In the genomic region with DNA sequence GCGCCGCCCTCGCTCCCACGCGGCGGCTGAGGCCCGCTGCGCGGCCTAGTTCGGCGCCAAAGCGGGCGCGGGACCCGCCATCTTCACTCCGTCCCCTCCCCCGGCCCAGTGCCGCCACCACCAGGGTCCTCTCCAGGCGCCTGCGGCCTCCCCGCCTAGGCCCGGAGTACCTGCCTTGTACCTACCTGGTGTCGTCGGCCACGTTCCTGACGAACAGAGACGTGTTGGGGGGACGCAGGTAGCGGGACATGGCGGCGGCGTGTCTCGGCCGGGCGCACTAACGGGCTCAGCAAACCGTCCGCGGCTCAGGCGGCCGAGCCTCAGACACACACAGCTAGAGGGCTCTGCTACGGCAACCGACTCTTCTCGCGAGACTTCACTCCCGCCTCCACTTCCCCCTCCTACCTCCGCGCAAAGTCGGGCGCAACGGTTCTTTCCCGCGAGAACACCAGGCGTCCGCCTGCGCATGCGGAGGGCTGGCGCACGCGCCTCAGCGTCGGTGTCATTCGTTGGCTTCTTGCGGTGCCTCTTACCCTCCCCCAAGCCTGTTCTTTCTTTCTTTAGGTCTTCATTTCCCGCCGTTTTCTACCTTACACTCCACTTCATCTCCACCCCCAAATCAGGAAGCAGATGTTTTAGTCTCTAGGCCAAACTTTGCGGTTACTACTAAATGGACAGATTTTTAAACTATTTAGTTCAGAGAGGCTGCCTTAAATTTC, we compare ENCODE assay signal across 1 cellular context.
TF ChIP-seq lines count a peak whose summit lies in the region.

Gene SRSF10, minus strand, starts transcription at position 322 of the 719 bp plus-strand sequence. Its CDS starts 72 bp downstream, at position 250.

TF ChIP-seq in K562, 482 proteins besides CTCF, POLR2A, EP300 and RAD21 (continued from another document and continues in another):
- no peak for TF ChIP-seq CLOCK (CRISPR knock-in tag; IDR thresholded peaks at IDR 0.05; ENCODE audit: borderline replicate concordance)
- peak; percentile 91 for TF ChIP-seq PHB (CRISPR knock-in tag; IDR thresholded peaks at IDR 0.05)
- 0 out of 2 replicates have a peak, but pooled peaks have one; percentile 25 for TF ChIP-seq NR2C1 (IDR thresholded peaks at IDR 0.05)
- no peak for TF ChIP-seq NR2C1 (tag; IDR thresholded peaks at IDR 0.05)
- TF ChIP-seq SMARCC2 (IDR thresholded peaks at IDR 0.05; ENCODE audit: low read depth), result no peak; the same call in 1 of the 2 replicates
- TF ChIP-seq ZFP36 (IDR thresholded peaks at IDR 0.05; ENCODE audit: low read depth, low read length, partially characterized antibody), result peak; percentile 4
- TF ChIP-seq SLC30A9 (CRISPR knock-in tag; IDR thresholded peaks at IDR 0.05), result peak; percentile 72; the same call in 1 of the 2 replicates
- TF ChIP-seq OTX1 (CRISPR knock-in tag; IDR thresholded peaks at IDR 0.05), result peak; percentile 74; the same call in 1 of the 2 replicates
- TF ChIP-seq MYC (IDR thresholded peaks at IDR 0.05; ENCODE audit: low read depth, low read length), result peak; percentile 96
- peak; percentile 94; the same call in 1 of the 2 replicates for TF ChIP-seq MYC (CRISPR knock-in tag; IDR thresholded peaks at IDR 0.05; ENCODE audit: borderline replicate concordance, low read depth)
- peak; percentile 87 for TF ChIP-seq EGR1 (conservative IDR thresholded peaks at IDR 0.05)
- TF ChIP-seq LARP7 (IDR thresholded peaks at IDR 0.05), result no peak
- TF ChIP-seq KDM1A (IDR thresholded peaks at IDR 0.05), result peak in 1 of 2 experiments; percentile 32; a peak in 1 of 4 replicates
- TF ChIP-seq FOXM1 (IDR thresholded peaks at IDR 0.05; ENCODE audit: low read depth), result no peak; the same call in none of the 2 replicates
- peak; percentile 87 for TF ChIP-seq FOXM1 (CRISPR knock-in tag; IDR thresholded peaks at IDR 0.05; ENCODE audit: low read depth)
- 0 out of 2 replicates have a peak, but pooled peaks have one; percentile 48 for TF ChIP-seq DDX20 (tag; IDR thresholded peaks at IDR 0.05; ENCODE audit: low read depth)
- TF ChIP-seq CHAMP1 (IDR thresholded peaks at IDR 0.05), result peak; percentile 48; the same call in 1 of the 2 replicates
- TF ChIP-seq, protein P1, sequence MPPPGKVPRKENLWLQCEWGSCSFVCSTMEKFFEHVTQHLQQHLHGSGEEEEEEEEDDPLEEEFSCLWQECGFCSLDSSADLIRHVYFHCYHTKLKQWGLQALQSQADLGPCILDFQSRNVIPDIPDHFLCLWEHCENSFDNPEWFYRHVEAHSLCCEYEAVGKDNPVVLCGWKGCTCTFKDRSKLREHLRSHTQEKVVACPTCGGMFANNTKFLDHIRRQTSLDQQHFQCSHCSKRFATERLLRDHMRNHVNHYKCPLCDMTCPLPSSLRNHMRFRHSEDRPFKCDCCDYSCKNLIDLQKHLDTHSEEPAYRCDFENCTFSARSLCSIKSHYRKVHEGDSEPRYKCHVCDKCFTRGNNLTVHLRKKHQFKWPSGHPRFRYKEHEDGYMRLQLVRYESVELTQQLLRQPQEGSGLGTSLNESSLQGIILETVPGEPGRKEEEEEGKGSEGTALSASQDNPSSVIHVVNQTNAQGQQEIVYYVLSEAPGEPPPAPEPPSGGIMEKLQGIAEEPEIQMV (tag; conservative IDR thresholded peaks at IDR 0.05; ENCODE audit: low read depth), result 0 out of 2 replicates have a peak, but pooled peaks have one; percentile 27
- TF ChIP-seq ZNF766 (CRISPR knock-in tag; conservative IDR thresholded peaks at IDR 0.05), result peak; percentile 70
- TF ChIP-seq ZNF121 (CRISPR knock-in tag; conservative IDR thresholded peaks at IDR 0.05), result no peak
- no peak for TF ChIP-seq ZNF212 (CRISPR knock-in tag; IDR thresholded peaks at IDR 0.05)
- peak; percentile 21; the same call in 1 of the 2 replicates for TF ChIP-seq ETV1 (tag; conservative IDR thresholded peaks at IDR 0.05; ENCODE audit: low read depth)
- peak; percentile 59 for TF ChIP-seq HCFC1 (IDR thresholded peaks at IDR 0.05; ENCODE audit: low read depth, low read length)
- TF ChIP-seq, protein P2, sequence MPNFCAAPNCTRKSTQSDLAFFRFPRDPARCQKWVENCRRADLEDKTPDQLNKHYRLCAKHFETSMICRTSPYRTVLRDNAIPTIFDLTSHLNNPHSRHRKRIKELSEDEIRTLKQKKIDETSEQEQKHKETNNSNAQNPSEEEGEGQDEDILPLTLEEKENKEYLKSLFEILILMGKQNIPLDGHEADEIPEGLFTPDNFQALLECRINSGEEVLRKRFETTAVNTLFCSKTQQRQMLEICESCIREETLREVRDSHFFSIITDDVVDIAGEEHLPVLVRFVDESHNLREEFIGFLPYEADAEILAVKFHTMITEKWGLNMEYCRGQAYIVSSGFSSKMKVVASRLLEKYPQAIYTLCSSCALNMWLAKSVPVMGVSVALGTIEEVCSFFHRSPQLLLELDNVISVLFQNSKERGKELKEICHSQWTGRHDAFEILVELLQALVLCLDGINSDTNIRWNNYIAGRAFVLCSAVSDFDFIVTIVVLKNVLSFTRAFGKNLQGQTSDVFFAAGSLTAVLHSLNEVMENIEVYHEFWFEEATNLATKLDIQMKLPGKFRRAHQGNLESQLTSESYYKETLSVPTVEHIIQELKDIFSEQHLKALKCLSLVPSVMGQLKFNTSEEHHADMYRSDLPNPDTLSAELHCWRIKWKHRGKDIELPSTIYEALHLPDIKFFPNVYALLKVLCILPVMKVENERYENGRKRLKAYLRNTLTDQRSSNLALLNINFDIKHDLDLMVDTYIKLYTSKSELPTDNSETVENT (CRISPR knock-in tag; IDR thresholded peaks at IDR 0.05), result peak; percentile 96
- TF ChIP-seq, protein P3, sequence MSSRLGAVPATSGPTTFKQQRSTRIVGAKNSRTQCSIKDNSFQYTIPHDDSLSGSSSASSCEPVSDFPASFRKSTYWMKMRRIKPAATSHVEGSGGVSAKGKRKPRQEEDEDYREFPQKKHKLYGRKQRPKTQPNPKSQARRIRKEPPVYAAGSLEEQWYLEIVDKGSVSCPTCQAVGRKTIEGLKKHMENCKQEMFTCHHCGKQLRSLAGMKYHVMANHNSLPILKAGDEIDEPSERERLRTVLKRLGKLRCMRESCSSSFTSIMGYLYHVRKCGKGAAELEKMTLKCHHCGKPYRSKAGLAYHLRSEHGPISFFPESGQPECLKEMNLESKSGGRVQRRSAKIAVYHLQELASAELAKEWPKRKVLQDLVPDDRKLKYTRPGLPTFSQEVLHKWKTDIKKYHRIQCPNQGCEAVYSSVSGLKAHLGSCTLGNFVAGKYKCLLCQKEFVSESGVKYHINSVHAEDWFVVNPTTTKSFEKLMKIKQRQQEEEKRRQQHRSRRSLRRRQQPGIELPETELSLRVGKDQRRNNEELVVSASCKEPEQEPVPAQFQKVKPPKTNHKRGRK (tag; IDR thresholded peaks at IDR 0.05), result no peak
- no peak for TF ChIP-seq MTF1 (CRISPR knock-in tag; IDR thresholded peaks at IDR 0.05; ENCODE audit: borderline replicate concordance)
- TF ChIP-seq SMAD1 (IDR thresholded peaks at IDR 0.05; ENCODE audit: low read depth, low read length, partially characterized antibody), result no peak
- TF ChIP-seq ARNT (IDR thresholded peaks at IDR 0.05), result peak in 1 of 2 experiments; percentile 92; a peak in 2 of 4 replicates
- peak; percentile 70 to 79 for TF ChIP-seq TRIM24 (IDR thresholded peaks at IDR 0.05)
- TF ChIP-seq BRD9 (IDR thresholded peaks at IDR 0.05; ENCODE audit: low read depth, partially characterized antibody), result peak; percentile 84
- TF ChIP-seq HNRNPLL (IDR thresholded peaks at IDR 0.05; ENCODE audit: low read depth, low read length, poor library complexity, severe bottlenecking), result peak; percentile 92
- TF ChIP-seq ETV5 (CRISPR knock-in tag; IDR thresholded peaks at IDR 0.05; ENCODE audit: low read depth), result peak; percentile 24
- TF ChIP-seq CXXC5 (CRISPR knock-in tag; IDR thresholded peaks at IDR 0.05), result peak; percentile 92
- peak; percentile 89 for TF ChIP-seq NEUROD1 (IDR thresholded peaks at IDR 0.05; ENCODE audit: borderline replicate concordance, low read depth, low read length, partially characterized antibody)
- peak; percentile 72 for TF ChIP-seq NFIC (IDR thresholded peaks at IDR 0.05)
- peak; percentile 14 for TF ChIP-seq MXD1 (CRISPR knock-in tag; IDR thresholded peaks at IDR 0.05; ENCODE audit: borderline replicate concordance, poor library complexity, severe bottlenecking)
- TF ChIP-seq GTF2F1 (IDR thresholded peaks at IDR 0.05; ENCODE audit: low read depth, low read length), result peak; percentile 56; the same call in 1 of the 2 replicates
- TF ChIP-seq, protein P4, sequence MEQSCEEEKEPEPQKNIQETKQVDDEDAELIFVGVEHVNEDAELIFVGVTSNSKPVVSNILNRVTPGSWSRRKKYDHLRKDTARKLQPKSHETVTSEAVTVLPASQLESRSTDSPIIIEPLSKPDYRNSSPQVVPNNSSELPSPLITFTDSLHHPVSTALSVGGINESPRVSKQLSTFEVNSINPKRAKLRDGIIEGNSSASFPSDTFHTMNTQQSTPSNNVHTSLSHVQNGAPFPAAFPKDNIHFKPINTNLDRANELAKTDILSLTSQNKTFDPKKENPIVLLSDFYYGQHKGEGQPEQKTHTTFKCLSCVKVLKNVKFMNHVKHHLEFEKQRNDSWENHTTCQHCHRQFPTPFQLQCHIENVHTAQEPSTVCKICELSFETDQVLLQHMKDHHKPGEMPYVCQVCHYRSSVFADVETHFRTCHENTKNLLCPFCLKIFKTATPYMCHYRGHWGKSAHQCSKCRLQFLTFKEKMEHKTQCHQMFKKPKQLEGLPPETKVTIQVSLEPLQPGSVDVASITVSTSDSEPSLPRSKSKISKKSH (CRISPR knock-in tag; IDR thresholded peaks at IDR 0.05), result no peak
- TF ChIP-seq ATF2 (CRISPR knock-in tag; IDR thresholded peaks at IDR 0.05), result peak; percentile 64; the same call in 1 of the 2 replicates
- no peak for TF ChIP-seq RFX5 (IDR thresholded peaks at IDR 0.05; ENCODE audit: low read depth, low read length)
- TF ChIP-seq ZBTB7A (IDR thresholded peaks at IDR 0.05; ENCODE audit: borderline replicate concordance, control insufficient read depth, low read depth, low read length), result peak; percentile 61; the same call in 1 of the 2 replicates
- TF ChIP-seq ZNF324 (CRISPR knock-in tag; IDR thresholded peaks at IDR 0.05), result no peak
- TF ChIP-seq, protein P5, sequence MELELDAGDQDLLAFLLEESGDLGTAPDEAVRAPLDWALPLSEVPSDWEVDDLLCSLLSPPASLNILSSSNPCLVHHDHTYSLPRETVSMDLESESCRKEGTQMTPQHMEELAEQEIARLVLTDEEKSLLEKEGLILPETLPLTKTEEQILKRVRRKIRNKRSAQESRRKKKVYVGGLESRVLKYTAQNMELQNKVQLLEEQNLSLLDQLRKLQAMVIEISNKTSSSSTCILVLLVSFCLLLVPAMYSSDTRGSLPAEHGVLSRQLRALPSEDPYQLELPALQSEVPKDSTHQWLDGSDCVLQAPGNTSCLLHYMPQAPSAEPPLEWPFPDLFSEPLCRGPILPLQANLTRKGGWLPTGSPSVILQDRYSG (tag; conservative IDR thresholded peaks at IDR 0.05; ENCODE audit: low read depth), result no peak; the same call in 1 of the 2 replicates
- TF ChIP-seq SAP30 (IDR thresholded peaks at IDR 0.05; ENCODE audit: borderline replicate concordance, insufficient read depth, low read depth, low read length, poor library complexity, severe bottlenecking), result peak; percentile 91
- TF ChIP-seq PHF8 (IDR thresholded peaks at IDR 0.05; ENCODE audit: borderline replicate concordance, low read length), result peak; percentile 100
- peak; percentile 39; the same call in 1 of the 2 replicates for TF ChIP-seq ZNF263 (CRISPR knock-in tag; IDR thresholded peaks at IDR 0.05; ENCODE audit: borderline replicate concordance)
- TF ChIP-seq SP1 (CRISPR knock-in tag; IDR thresholded peaks at IDR 0.05), result peak; percentile 87
- peak; percentile 99 for TF ChIP-seq LCOR (CRISPR knock-in tag; IDR thresholded peaks at IDR 0.05)
